ENCODE assay signal across 17 cellular contexts in the genomic region with DNA sequence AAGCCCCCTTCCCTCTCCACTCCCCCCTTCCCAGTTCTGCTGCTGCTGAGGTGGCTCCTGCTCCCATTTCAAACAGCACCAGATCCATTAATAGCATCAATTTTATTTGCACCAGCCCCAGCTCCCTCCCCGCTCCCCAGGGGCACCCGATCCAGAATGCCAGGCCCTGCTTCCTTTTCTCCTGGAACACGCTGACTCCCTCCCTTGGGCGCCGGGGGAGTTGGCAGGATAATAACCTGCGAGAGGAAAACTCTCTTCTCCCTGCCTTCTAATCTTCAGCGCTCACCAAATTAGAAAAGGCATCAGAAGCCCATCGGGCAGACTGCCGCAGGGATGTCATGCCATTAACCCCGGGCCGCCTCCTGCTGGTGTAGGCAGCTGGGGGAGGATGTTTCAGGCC.
DNase-seq lines count a peak whose midpoint lies in the region; ATAC-seq and TF ChIP-seq lines count a peak whose summit lies in the region.
"Had no signal": no experiment of that assay in that cellular context is flagged by ENCODE, and none has a peak within 500 bp of the region (broad histone marks: within the 10 kb centered on the region; RNA-seq: fewer than 3 reads in every experiment).

No MANE protein-coding gene starts in this region.

- no peaks in the 10 kb centered on the region for H3K4me1 ChIP-seq in left ventricle myocardium inferior
- H3K4me1 ChIP-seq in lower lobe of right lung = no peaks in the 10 kb centered on the region
- H3K4me1 ChIP-seq: Caco-2 had no signal

- H3K36me3 ChIP-seq in left ventricle myocardium inferior (no peaks in the 10 kb centered on the region), lower lobe of right lung (no peaks in the 10 kb centered on the region)

- DNase-seq in Right ventricle myocardium superior (no peak), left ventricle myocardium inferior (no peak), NCI-H2171 treated with DMSO at 0.1 percent for 48 hours (lab: John Stamatoyannopoulos, UW) (peak; percentile 40), left ventricle myocardium superior (peak; percentile 48), GM20000 (ENCODE audit: low spot score) (no peak), lower lobe of right lung (no peak)
- DNase-seq: Caco-2; CD4-positive, alpha-beta T cell; DMS153; GF-D8; GOT3; MV-4-11; NCI-H1694 treated with DMSO at 0.1 percent for 48 hours; NCI-H2107; NCI-H748 treated with DMSO at 0.1 percent for 48 hours; RPMI8226 had no signal

- TF ChIP-seq CTCF in left ventricle myocardium inferior (IDR thresholded peaks at IDR 0.05; ENCODE audit: borderline replicate concordance) (no peak), GM20000 (IDR thresholded peaks at IDR 0.05; ENCODE audit: extremely low read depth, missing control alignments) (no peak), lower lobe of right lung (IDR thresholded peaks at IDR 0.05) (no peak)

- peak; percentile 49 for ATAC-seq in Right ventricle myocardium superior (ENCODE audit: poor library complexity)
- ATAC-seq in left ventricle myocardium superior = peak; percentile 72
- no peak for ATAC-seq in GM18909 (IDR thresholded peaks at IDR 0.05; ENCODE audit: poor library complexity, unreplicated experiment)
- ATAC-seq in lower lobe of right lung = no peak

- H3K27ac ChIP-seq in left ventricle myocardium inferior (replicated peaks) (no peak overlapping the region), lower lobe of right lung (no peak overlapping the region)

- H3K4me3 ChIP-seq in left ventricle myocardium inferior (no peak overlapping the region), lower lobe of right lung (no peak overlapping the region)

- intact Hi-C loops in Right ventricle myocardium superior (cut with DNase I) (no loop called here), left ventricle myocardium inferior (cut with micrococcal nuclease) (no loop called here), left ventricle myocardium superior (cut with micrococcal nuclease) (no loop called here), lower lobe of right lung (cut with DNase I) (no loop called here)

- H3K9me3 ChIP-seq in left ventricle myocardium inferior (replicated peaks) (no peaks in the 10 kb centered on the region), lower lobe of right lung (no peaks in the 10 kb centered on the region)
- H3K9me3 ChIP-seq: Caco-2 had no signal

- peaks cover 89% of the 10 kb centered on the region for H3K27me3 ChIP-seq in left ventricle myocardium inferior (ENCODE audit: low read depth)
- H3K27me3 ChIP-seq in lower lobe of right lung (ENCODE audit: low read depth) = peaks cover 26% of the 10 kb centered on the region

Comparison
In these comparisons a context has a peak if more than half of its experiments do, and no peak if none do; other contexts are left out.
1. DNase-seq: peak in NCI-H2171 treated with DMSO at 0.1 percent for 48 hours (single experiment) and left ventricle myocardium superior (single experiment); none in Right ventricle myocardium superior (single experiment), left ventricle myocardium inferior (single experiment), GM20000 (single experiment) and lower lobe of right lung (single experiment).
2. ATAC-seq: peak in Right ventricle myocardium superior (single experiment) and left ventricle myocardium superior (single experiment); none in GM18909 (single experiment) and lower lobe of right lung (0 of 2).